ENCODE assay signal across 13 cellular contexts in the genomic region with DNA sequence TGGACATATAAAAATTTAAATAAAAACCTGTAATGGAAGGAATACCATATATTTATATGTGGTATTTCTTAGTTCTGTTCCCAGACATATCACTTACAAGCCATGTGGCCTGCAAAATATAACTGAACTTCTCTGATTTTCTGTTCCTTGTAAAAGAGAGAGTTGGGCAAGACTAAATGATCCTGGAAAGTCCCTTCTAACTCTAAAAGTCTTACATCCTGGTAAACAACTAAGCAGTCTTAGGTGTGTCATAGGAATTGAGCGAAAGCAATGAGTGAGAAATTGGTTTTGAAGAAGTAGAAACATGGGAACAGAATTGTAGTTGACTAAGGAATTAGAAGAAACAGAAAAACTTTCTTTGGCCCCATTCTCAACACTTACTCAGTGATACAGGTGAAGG. TPM values are rescaled to one million over a fixed set of nuclear protein-coding genes. Genes with fewer than 3 reads are reported as not detected.
A peak's percentile ranks its signal among the peaks of the same experiment; 100 is the strongest.
DNase-seq lines count a peak whose midpoint lies in the region; ATAC-seq and TF ChIP-seq lines count a peak whose summit lies in the region.
"Had no signal": no experiment of that assay in that cellular context is flagged by ENCODE, and none has a peak within 500 bp of the region (broad histone marks: within the 10 kb centered on the region; RNA-seq: fewer than 3 reads in every experiment).

No MANE protein-coding gene starts in this region.

- H3K27ac ChIP-seq in gastrocnemius medialis = peak overlapping the region in 3 of 4 donors; percentile 30 to 45 (median 39)
- H3K27ac ChIP-seq: WERI-Rb-1 had no signal

- H3K27me3 Mint-ChIP-seq in activated T-cell treated with anti-CD3 and anti-CD28 coated beads, Interleukin-2, amount 50 U/mL, for 24 hours = no peaks in the 10 kb centered on the region
- no peaks in the 10 kb centered on the region for H3K27me3 Mint-ChIP-seq in effector memory CD8-positive, alpha-beta T cell
- H3K27me3 Mint-ChIP-seq in nephron progenitor cell (ENCODE audit: low read depth, poor library complexity) = no peaks in the 10 kb centered on the region

- peaks cover 65% of the 10 kb centered on the region for H3K4me1 Mint-ChIP-seq in activated T-cell treated with anti-CD3 and anti-CD28 coated beads, Interleukin-2, amount 50 U/mL, for 24 hours (ENCODE audit: low read depth)
- peaks cover 20 to 55% of the 10 kb centered on the region in 2 donors for H3K4me1 Mint-ChIP-seq in effector memory CD8-positive, alpha-beta T cell (ENCODE audit: low read depth in 2 of 2)
- H3K4me1 Mint-ChIP-seq in nephron progenitor cell = no peaks in the 10 kb centered on the region

- H3K4me1 ChIP-seq in gastrocnemius medialis = peaks cover 17 to 20% of the 10 kb centered on the region in 2 donors

- H3K4me3 Mint-ChIP-seq in activated T-cell treated with anti-CD3 and anti-CD28 coated beads, Interleukin-2, amount 50 U/mL, for 24 hours = no peak overlapping the region
- H3K4me3 Mint-ChIP-seq in effector memory CD8-positive, alpha-beta T cell = peak overlapping the region in 1 of 2 donors; percentile 2
- H3K4me3 Mint-ChIP-seq in nephron progenitor cell = no peak overlapping the region

- ATAC-seq in HG03039 (IDR thresholded peaks at IDR 0.05; ENCODE audit: unreplicated experiment) = peak; percentile 51
- ATAC-seq in effector memory CD8-positive, alpha-beta T cell (replicated peaks) = peak; percentile 54
- ATAC-seq in gastrocnemius medialis = no peak
- ATAC-seq: Panc1 had no signal

- H3K4me3 ChIP-seq in gastrocnemius medialis = peak overlapping the region in 1 of 4 donors; percentile 44

- intact Hi-C loops in gastrocnemius medialis (cut with DNase I; ENCODE audit: low total_unique reads) = loop anchor here (10.0 kb wide), 1 partner anchor 68 kb away; a partner anchor contains a TSS

- H3K36me3 Mint-ChIP-seq in activated T-cell treated with anti-CD3 and anti-CD28 coated beads, Interleukin-2, amount 50 U/mL, for 24 hours (ENCODE audit: low read depth) = peaks cover 70% of the 10 kb centered on the region
- H3K36me3 Mint-ChIP-seq in effector memory CD8-positive, alpha-beta T cell (ENCODE audit: insufficient read depth) = peaks cover 39% of the 10 kb centered on the region
- peaks cover 70% of the 10 kb centered on the region for H3K36me3 Mint-ChIP-seq in nephron progenitor cell (ENCODE audit: low read depth)

- DNase-seq in activated T-cell treated with anti-CD3 and anti-CD28 coated beads, Interleukin-2, amount 50 U/mL, for 24 hours = no peak
- DNase-seq in activated T-cell treated with anti-CD3 and anti-CD28 coated beads, Interleukin-2, amount 50 U/mL, for 48 hours = no peak
- DNase-seq in effector memory CD8-positive, alpha-beta T cell = no peak
- DNase-seq in gastrocnemius medialis = no peak
- DNase-seq in activated CD4-positive, CD25-positive, alpha-beta regulatory T cell treated with anti-CD3 and anti-CD28 coated beads, Interleukin-2, amount 50 U/mL, for 72 hours = no peak
- no peak for DNase-seq in occipital lobe (lab: John Stamatoyannopoulos, UW)
- DNase-seq in nephron progenitor cell = no peak
- DNase-seq: anterior cingulate cortex; NCI-H1048; stimulated activated naive CD4-positive, alpha-beta T cell; WERI-Rb-1 had no signal

- in situ Hi-C loops in gastrocnemius medialis (cut with MboI; ENCODE audit: low sequenced_read_pairs in 4 of 4) = no loop called here

- H3K27ac Mint-ChIP-seq in activated T-cell treated with anti-CD3 and anti-CD28 coated beads, Interleukin-2, amount 50 U/mL, for 24 hours = peak overlapping the region; percentile 70
- peak overlapping the region; percentile 13 to 22 for H3K27ac Mint-ChIP-seq in effector memory CD8-positive, alpha-beta T cell
- H3K27ac Mint-ChIP-seq in nephron progenitor cell = no peak overlapping the region

- H3K36me3 ChIP-seq in gastrocnemius medialis = no peaks in the 10 kb centered on the region

- TF ChIP-seq CTCF in gastrocnemius medialis (IDR thresholded peaks at IDR 0.05 in 4 of 5, conservative IDR thresholded peaks at IDR 0.05 in 1 of 5) = no peak
- TF ChIP-seq CTCF in nephron progenitor cell (IDR thresholded peaks at IDR 0.05) = no peak

- TF ChIP-seq POLR2A in gastrocnemius medialis (IDR thresholded peaks at IDR 0.05) = no peak

- H3K9me3 ChIP-seq in gastrocnemius medialis = no peaks in the 10 kb centered on the region

- H3K9me3 Mint-ChIP-seq in activated T-cell treated with anti-CD3 and anti-CD28 coated beads, Interleukin-2, amount 50 U/mL, for 24 hours = peaks cover 6% of the 10 kb centered on the region
- no peaks in the 10 kb centered on the region for H3K9me3 Mint-ChIP-seq in effector memory CD8-positive, alpha-beta T cell
- H3K9me3 Mint-ChIP-seq in nephron progenitor cell = peaks cover 24% of the 10 kb centered on the region

- no peaks in the 10 kb centered on the region for H3K27me3 ChIP-seq in gastrocnemius medialis

RNA-seq across cellular contexts. Expression of a gene that starts 25.3 kb away (rescaled TPM):
- under 1 TPM; 0.38 to 0.63 (median 0.52) TPM for total RNA-seq in gastrocnemius medialis
- 0.62 TPM for total RNA-seq in occipital lobe

Comparison
In these comparisons a context has a peak if more than half of its experiments do, and no peak if none do; other contexts are left out.
1. ATAC-seq: peak in HG03039 (single experiment) and effector memory CD8-positive, alpha-beta T cell (single experiment); none in gastrocnemius medialis (0 of 2).